8 cellular contexts compared by ENCODE assay signal in genomic region chr9:137611623-137612609, GRCh38. TPM values are rescaled to one million over a fixed set of nuclear protein-coding genes. Genes with fewer than 3 reads are reported as not detected.
DNase-seq lines count a peak whose midpoint lies in the region; ATAC-seq and TF ChIP-seq lines count a peak whose summit lies in the region.

No MANE protein-coding gene starts in this region.

- TF ChIP-seq POLR2A in Peyer's patch (IDR thresholded peaks at IDR 0.05): peak; percentile 73 to 90

- H3K27me3 ChIP-seq in Peyer's patch: no peaks in the 10 kb centered on the region

- CTCF ChIA-PET in activated CD8-positive, alpha-beta memory T cell treated with anti-CD3 and anti-CD28 coated beads, Interleukin-2, amount 10 ng/mL, durations not matched to agents 7 days and 5 days (lab: Charles Lee): no interaction called here

- H3K36me3 Mint-ChIP-seq in activated CD8-positive, alpha-beta memory T cell treated with anti-CD3 and anti-CD28 coated beads, Interleukin-2, amount 10 ng/mL, durations not matched to agents 7 days and 5 days: peaks cover 3% of the 10 kb centered on the region
- peaks cover 18% of the 10 kb centered on the region for H3K36me3 Mint-ChIP-seq in central memory CD8-positive, alpha-beta T cell (ENCODE audit: insufficient read depth)
- peaks cover 5% of the 10 kb centered on the region for H3K36me3 Mint-ChIP-seq in mesothelial cell of epicardium

- no peaks in the 10 kb centered on the region for H3K9me3 ChIP-seq in Peyer's patch

- peak overlapping the region in 3 of 4 donors; percentile 85 to 96 (median 94) for H3K27ac ChIP-seq in Peyer's patch

- peak overlapping the region in 2 of 4 donors; percentile 30 for H3K4me3 ChIP-seq in Peyer's patch

- peaks cover 0 to 41% (median 0%) of the 10 kb centered on the region in 3 donors for H3K36me3 ChIP-seq in Peyer's patch

- peak overlapping the region; percentile 28 for H3K27ac Mint-ChIP-seq in activated CD8-positive, alpha-beta memory T cell treated with anti-CD3 and anti-CD28 coated beads, Interleukin-2, amount 10 ng/mL, durations not matched to agents 7 days and 5 days
- peak overlapping the region; percentile 88 for H3K27ac Mint-ChIP-seq in central memory CD8-positive, alpha-beta T cell (ENCODE audit: low read depth)
- peak overlapping the region; percentile 95 for H3K27ac Mint-ChIP-seq in mesothelial cell of epicardium

- peaks cover 7 to 54% (median 14%) of the 10 kb centered on the region in 4 donors for H3K4me1 ChIP-seq in Peyer's patch

- peaks cover 24% of the 10 kb centered on the region for H3K4me1 Mint-ChIP-seq in activated CD8-positive, alpha-beta memory T cell treated with anti-CD3 and anti-CD28 coated beads, Interleukin-2, amount 10 ng/mL, durations not matched to agents 7 days and 5 days
- H3K4me1 Mint-ChIP-seq in central memory CD8-positive, alpha-beta T cell: peaks cover 18% of the 10 kb centered on the region
- peaks cover 25% of the 10 kb centered on the region for H3K4me1 Mint-ChIP-seq in mesothelial cell of epicardium

- H3K27me3 Mint-ChIP-seq in activated CD8-positive, alpha-beta memory T cell treated with anti-CD3 and anti-CD28 coated beads, Interleukin-2, amount 10 ng/mL, durations not matched to agents 7 days and 5 days: no peaks in the 10 kb centered on the region
- no peaks in the 10 kb centered on the region for H3K27me3 Mint-ChIP-seq in central memory CD8-positive, alpha-beta T cell
- H3K27me3 Mint-ChIP-seq in mesothelial cell of epicardium (ENCODE audit: low read depth): peaks cover 5% of the 10 kb centered on the region

- ATAC-seq in activated CD8-positive, alpha-beta memory T cell treated with anti-CD3 and anti-CD28 coated beads, Interleukin-2, amount 10 ng/mL, durations not matched to agents 7 days and 5 days: peak; percentile 45
- no peak for ATAC-seq in central memory CD8-positive, alpha-beta T cell (replicated peaks; ENCODE audit: extremely low read depth, poor library complexity, severe bottlenecking)
- no peak for ATAC-seq in HG03571 (IDR thresholded peaks at IDR 0.05; ENCODE audit: unreplicated experiment)

- no peaks in the 10 kb centered on the region for H3K9me3 Mint-ChIP-seq in activated CD8-positive, alpha-beta memory T cell treated with anti-CD3 and anti-CD28 coated beads, Interleukin-2, amount 10 ng/mL, durations not matched to agents 7 days and 5 days (ENCODE audit: low read depth)
- no peaks in the 10 kb centered on the region for H3K9me3 Mint-ChIP-seq in central memory CD8-positive, alpha-beta T cell
- no peaks in the 10 kb centered on the region for H3K9me3 Mint-ChIP-seq in mesothelial cell of epicardium

- H3K4me3 Mint-ChIP-seq in activated CD8-positive, alpha-beta memory T cell treated with anti-CD3 and anti-CD28 coated beads, Interleukin-2, amount 10 ng/mL, durations not matched to agents 7 days and 5 days: no peak overlapping the region
- H3K4me3 Mint-ChIP-seq in central memory CD8-positive, alpha-beta T cell: no peak overlapping the region
- peak overlapping the region; percentile 13 for H3K4me3 Mint-ChIP-seq in mesothelial cell of epicardium

- TF ChIP-seq CTCF in Peyer's patch (IDR thresholded peaks at IDR 0.05): no peak
- no peak for TF ChIP-seq CTCF in mesothelial cell of epicardium (IDR thresholded peaks at IDR 0.05; ENCODE audit: unreplicated experiment)

- DNase-seq in activated CD8-positive, alpha-beta memory T cell treated with anti-CD3 and anti-CD28 coated beads, Interleukin-2, amount 10 ng/mL, durations not matched to agents 7 days and 5 days: no peak
- DNase-seq in activated CD8-positive, alpha-beta memory T cell treated with anti-CD3 and anti-CD28 coated beads, Interleukin-2, amount 50 U/mL, for 48 hours: no peak
- DNase-seq in Peyer's patch: peak in 2 of 3 donors; percentile 93 to 94
- no peak for DNase-seq in central memory CD8-positive, alpha-beta T cell (ENCODE audit: low spot score in 2 of 2)
- peak in 1 of 2 experiments; percentile 70 for DNase-seq in mesothelial cell of epicardium (ENCODE audit: low spot score in 2 of 2, unreplicated experiment in 2 of 2)
- DNase-seq in foreskin melanocyte: no peak
- DNase-seq in SHP77 treated with DMSO at 0.1 percent for 48 hours (lab: John Stamatoyannopoulos, UW): no peak

RNA-seq across cellular contexts. Expression of gene ARRDC1, which starts 6.4 kb away (rescaled TPM):
- total RNA-seq in activated CD8-positive, alpha-beta memory T cell treated with anti-CD3 and anti-CD28 coated beads, Interleukin-2, amount 10 ng/mL, durations not matched to agents 7 days and 5 days: 10 to 100 TPM; 49.0 to 50.1 TPM
- total RNA-seq in Peyer's patch (100 to 1,000 TPM; 102 to 341 (median 175) TPM), mesothelial cell of epicardium (36.5 to 40.5 TPM (median 39.1 TPM) in 3 replicates)

RNA-seq across cellular contexts. Expression of gene EHMT1, which starts 6.9 kb away (rescaled TPM):
- 100 to 1,000 TPM in 1 of 2 experiments, 10 to 100 TPM in 1; 99.9 to 130 TPM for total RNA-seq in activated CD8-positive, alpha-beta memory T cell treated with anti-CD3 and anti-CD28 coated beads, Interleukin-2, amount 10 ng/mL, durations not matched to agents 7 days and 5 days
- total RNA-seq in Peyer's patch: 100 to 1,000 TPM in 3 of 4 donors, 10 to 100 TPM in 1; 77.2 to 300 (median 161) TPM
- total RNA-seq in mesothelial cell of epicardium: 133 to 147 TPM (median 136 TPM) in 3 replicates

RNA-seq across cellular contexts. Expression of gene ZMYND19, which starts 21.6 kb away (rescaled TPM):
- 10 to 100 TPM; 34.0 to 46.0 TPM for total RNA-seq in activated CD8-positive, alpha-beta memory T cell treated with anti-CD3 and anti-CD28 coated beads, Interleukin-2, amount 10 ng/mL, durations not matched to agents 7 days and 5 days
- total RNA-seq in Peyer's patch: 10 to 100 TPM in 2 of 4 donors, 1 to 10 TPM in 2; 8.8 to 16.8 (median 12.9) TPM
- total RNA-seq in mesothelial cell of epicardium: 31.1 to 33.2 TPM (median 31.9 TPM) in 3 replicates

RNA-seq across cellular contexts. Expression of gene DPH7, which starts 33.2 kb away (rescaled TPM):
- total RNA-seq in activated CD8-positive, alpha-beta memory T cell treated with anti-CD3 and anti-CD28 coated beads, Interleukin-2, amount 10 ng/mL, durations not matched to agents 7 days and 5 days: 10 to 100 TPM; 39.9 to 45.1 TPM
- total RNA-seq in Peyer's patch (10 to 100 TPM; 21.9 to 52.5 (median 44.5) TPM), mesothelial cell of epicardium (55.0 to 59.4 TPM (median 56.1 TPM) in 3 replicates)

Comparison
In these comparisons a context has a peak if more than half of its experiments do, and no peak if none do; other contexts are left out.
1. DNase-seq: peak in Peyer's patch (2 of 3); none in activated CD8-positive, alpha-beta memory T cell treated with anti-CD3 and anti-CD28 coated beads, Interleukin-2, amount 10 ng/mL, durations not matched to agents 7 days and 5 days (single experiment), activated CD8-positive, alpha-beta memory T cell treated with anti-CD3 and anti-CD28 coated beads, Interleukin-2, amount 50 U/mL, for 48 hours (single experiment), central memory CD8-positive, alpha-beta T cell (0 of 2), foreskin melanocyte (single experiment) and SHP77 treated with DMSO at 0.1 percent for 48 hours (single experiment).
2. H3K27ac Mint-ChIP-seq: peak in every context shown above with its lines; median percentile 95 in mesothelial cell of epicardium; 88 in central memory CD8-positive, alpha-beta T cell; 28 in activated CD8-positive, alpha-beta memory T cell treated with anti-CD3 and anti-CD28 coated beads, Interleukin-2, amount 10 ng/mL, durations not matched to agents 7 days and 5 days.